ENCODE assay signal across 16 cellular contexts in the genomic region with DNA sequence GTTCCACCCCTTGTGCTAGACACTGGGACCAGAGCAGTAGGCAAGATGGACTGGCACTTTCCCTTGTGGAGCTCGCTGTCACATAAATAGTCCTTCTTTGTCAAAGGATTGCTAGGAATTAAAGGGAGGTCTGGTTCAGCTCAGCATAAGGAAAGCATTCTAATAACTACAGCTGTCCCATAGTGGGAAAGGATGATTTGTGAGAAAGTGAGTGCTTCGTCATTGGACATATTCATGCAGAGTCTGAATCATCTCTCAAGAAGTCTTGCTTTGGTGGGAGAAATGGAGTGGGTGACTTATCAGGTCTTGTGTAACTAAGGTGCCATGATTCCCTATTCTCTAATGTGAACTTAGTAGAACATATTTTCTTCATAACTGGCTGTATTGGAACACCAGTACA. TPM values are rescaled to one million over a fixed set of nuclear protein-coding genes. Genes with fewer than 3 reads are reported as not detected.
DNase-seq lines count a peak whose midpoint lies in the region; FAIRE-seq and TF ChIP-seq lines count a peak whose summit lies in the region.
"Had no signal": no experiment of that assay in that cellular context is flagged by ENCODE, and none has a peak within 500 bp of the region (broad histone marks: within the 10 kb centered on the region; RNA-seq: fewer than 3 reads in every experiment).

No MANE protein-coding gene starts in this region.

- H3K36me3 Mint-ChIP-seq in astrocyte (ENCODE audit: low read depth, unreplicated experiment), result no peaks in the 10 kb centered on the region
- H3K36me3 Mint-ChIP-seq: CD4-positive, CD25-positive, alpha-beta regulatory T cell; natural killer cell treated with Interleukin-12 subunit alpha and Interleukin-12 subunit beta and Interleukin-15 and Interleukin-18, amount 100 ng/mL, for 72 hours had no signal

- no peaks in the 10 kb centered on the region for H3K27me3 ChIP-seq in astrocyte (ENCODE audit: insufficient read depth, low read length)
- H3K27me3 ChIP-seq in hepatocyte, result no peaks in the 10 kb centered on the region
- no peaks in the 10 kb centered on the region for H3K27me3 ChIP-seq in MM.1S (replicated peaks; ENCODE audit: insufficient read depth, low read length)
- H3K27me3 ChIP-seq: spleen, uterus had no signal

- no peaks in the 10 kb centered on the region for H4K20me1 ChIP-seq in astrocyte (ENCODE audit: insufficient read depth, low read length)
- H4K20me1 ChIP-seq in hepatocyte (ENCODE audit: insufficient read depth, poor library complexity, severe bottlenecking), result no peaks in the 10 kb centered on the region
- no peaks in the 10 kb centered on the region for H4K20me1 ChIP-seq in MM.1S (ENCODE audit: insufficient read depth, low read length)

- H3K27ac ChIP-seq in astrocyte (ENCODE audit: low read depth, low read length), result peak overlapping the region; percentile 64
- H3K27ac ChIP-seq in hepatocyte, result no peak overlapping the region
- H3K27ac ChIP-seq in MM.1S (ENCODE audit: low read length), result no peak overlapping the region
- H3K27ac ChIP-seq: cardiac muscle cell, uterus had no signal

- H3F3A ChIP-seq in MM.1S (ENCODE audit: insufficient read depth, low read length), result no peaks in the 10 kb centered on the region

- DNase-seq in AG09319 (ENCODE audit: extremely low read depth, low read depth), result peak; percentile 28
- peak; percentile 82 for DNase-seq in M059J (ENCODE audit: low read depth)
- DNase-seq in astrocyte (ENCODE audit: low read depth), result peak; percentile 95
- peak; percentile 52 for DNase-seq in kidney glomerular epithelial cell (lab: John Stamatoyannopoulos, UW)
- no peak for DNase-seq in UCSD-AML1 (lab: John Stamatoyannopoulos, UW; ENCODE audit: unreplicated experiment)
- DNase-seq in hepatocyte (ENCODE audit: low spot score), result no peak
- no peak for DNase-seq in activated T-cell treated with anti-CD3 and anti-CD28 coated beads for 4 hours
- DNase-seq in MM.1S, result no peak
- DNase-seq: CD4-positive, CD25-positive, alpha-beta regulatory T cell; NCI-H1930; NK-92 treated with Interleukin-12 subunit alpha and Interleukin-12 subunit beta, amount 100 ng/mL, for 24 hours; spleen; T1000; uterus had no signal

- FAIRE-seq in astrocyte (lab: Jason Lieb, UNC), result no peak

- H3K79me2 ChIP-seq in astrocyte (ENCODE audit: insufficient read depth, low read length) (no peaks in the 10 kb centered on the region), hepatocyte (peaks cover 48% of the 10 kb centered on the region), MM.1S (ENCODE audit: low read length) (no peaks in the 10 kb centered on the region)

- 80% methylated on average over 2 of the region's 2 CpGs for WGBS in hepatocyte (ENCODE audit: low lambda C conversion rate, missing lambda C conversion rate)

- H2AFZ ChIP-seq in astrocyte (ENCODE audit: low read depth, low read length) (no peak overlapping the region), hepatocyte (no peak overlapping the region), MM.1S (ENCODE audit: low read length) (no peak overlapping the region)

- peaks cover 13% of the 10 kb centered on the region for H3K4me1 Mint-ChIP-seq in astrocyte (ENCODE audit: low read depth, unreplicated experiment)
- H3K4me1 Mint-ChIP-seq: CD4-positive, CD25-positive, alpha-beta regulatory T cell had no signal

- H3K4me2 ChIP-seq in astrocyte (ENCODE audit: low read length) (no peak overlapping the region), hepatocyte (no peak overlapping the region), MM.1S (ENCODE audit: low read depth, low read length) (no peak overlapping the region)

- no peak overlapping the region for H3K4me3 Mint-ChIP-seq in astrocyte (ENCODE audit: unreplicated experiment)
- H3K4me3 Mint-ChIP-seq: CD4-positive, CD25-positive, alpha-beta regulatory T cell; natural killer cell treated with Interleukin-12 subunit alpha and Interleukin-12 subunit beta and Interleukin-15 and Interleukin-18, amount 100 ng/mL, for 72 hours had no signal

- H3K4me3 ChIP-seq in astrocyte (ENCODE audit: insufficient read depth, low read depth, low read length) (no peak overlapping the region), hepatocyte (no peak overlapping the region), MM.1S (ENCODE audit: low read length) (no peak overlapping the region)
- H3K4me3 ChIP-seq: cardiac muscle cell, spleen, uterus had no signal

- H3K36me3 ChIP-seq in astrocyte (ENCODE audit: insufficient read depth, low read length) (no peaks in the 10 kb centered on the region), hepatocyte (replicated peaks; ENCODE audit: insufficient read depth, low read depth) (no peaks in the 10 kb centered on the region), MM.1S (replicated peaks; ENCODE audit: insufficient read depth, low read length) (no peaks in the 10 kb centered on the region)
- H3K36me3 ChIP-seq: cardiac muscle cell, spleen, uterus had no signal

- no peaks in the 10 kb centered on the region for H3K9me2 ChIP-seq in hepatocyte (replicated peaks; ENCODE audit: insufficient read depth)
- no peaks in the 10 kb centered on the region for H3K9me2 ChIP-seq in MM.1S (replicated peaks; ENCODE audit: insufficient read depth, low read length)

- H3K27ac Mint-ChIP-seq in astrocyte (ENCODE audit: unreplicated experiment), result no peak overlapping the region
- H3K27ac Mint-ChIP-seq: CD4-positive, CD25-positive, alpha-beta regulatory T cell; natural killer cell treated with Interleukin-12 subunit alpha and Interleukin-12 subunit beta and Interleukin-15 and Interleukin-18, amount 100 ng/mL, for 72 hours had no signal

- no peaks in the 10 kb centered on the region for H3K27me3 Mint-ChIP-seq in astrocyte (ENCODE audit: low read depth, unreplicated experiment)

- no peak for TF ChIP-seq CTCF in AG09319 (IDR thresholded peaks at IDR 0.05; ENCODE audit: low read depth, low read length)
- TF ChIP-seq CTCF in astrocyte (IDR thresholded peaks at IDR 0.05; ENCODE audit: insufficient read depth, low read depth, low read length), result no peak
- no peak for TF ChIP-seq CTCF in hepatocyte (IDR thresholded peaks at IDR 0.05; ENCODE audit: poor library complexity)
- TF ChIP-seq CTCF in MM.1S (IDR thresholded peaks at IDR 0.05; ENCODE audit: low read length), result no peak

- H3K9ac ChIP-seq in astrocyte (ENCODE audit: low read length) (no peak overlapping the region), MM.1S (ENCODE audit: low read length) (no peak overlapping the region)

- no peaks in the 10 kb centered on the region for H3K9me3 ChIP-seq in astrocyte (ENCODE audit: insufficient read depth, low read depth, low read length)
- H3K9me3 ChIP-seq in hepatocyte (ENCODE audit: low read depth), result no peaks in the 10 kb centered on the region
- no peaks in the 10 kb centered on the region for H3K9me3 ChIP-seq in MM.1S (replicated peaks; ENCODE audit: insufficient read depth, low read length)
- H3K9me3 ChIP-seq: spleen, uterus had no signal

- H3K4me1 ChIP-seq in astrocyte (ENCODE audit: insufficient read depth, low read length), result peaks cover 5% of the 10 kb centered on the region
- peaks cover 7% of the 10 kb centered on the region for H3K4me1 ChIP-seq in hepatocyte (ENCODE audit: insufficient read depth)
- H3K4me1 ChIP-seq in MM.1S (ENCODE audit: low read length), result no peaks in the 10 kb centered on the region
- H3K4me1 ChIP-seq: uterus had no signal

- peaks cover under 1% of the 10 kb centered on the region for H3K9me3 Mint-ChIP-seq in astrocyte (ENCODE audit: unreplicated experiment)
- H3K9me3 Mint-ChIP-seq: natural killer cell treated with Interleukin-12 subunit alpha and Interleukin-12 subunit beta and Interleukin-15 and Interleukin-18, amount 100 ng/mL, for 72 hours had no signal

RNA-seq across cellular contexts. Expression of a gene that starts 14.7 kb away (rescaled TPM):
- total RNA-seq in M059J (2014; rRNA removed; shearing (Covaris generic)), result 1.6 and 7.0 TPM in 2 replicates
- total RNA-seq in astrocyte (3.0 and 4.4 TPM in 2 replicates), hepatocyte (37.9 and 39.6 TPM in 2 replicates)
- polyA plus RNA-seq in hepatocyte, result 25.1 and 25.3 TPM in 2 replicates

Comparison
In these comparisons a context has a peak if more than half of its experiments do, and no peak if none do; other contexts are left out.
1. DNase-seq: peak in AG09319 (single experiment), M059J (single experiment), astrocyte (single experiment) and kidney glomerular epithelial cell (single experiment); none in UCSD-AML1 (single experiment), hepatocyte (single experiment), activated T-cell treated with anti-CD3 and anti-CD28 coated beads for 4 hours (single experiment) and MM.1S (single experiment).